Comparison of ENCODE assay signal across 8 cellular contexts in the genomic region with DNA sequence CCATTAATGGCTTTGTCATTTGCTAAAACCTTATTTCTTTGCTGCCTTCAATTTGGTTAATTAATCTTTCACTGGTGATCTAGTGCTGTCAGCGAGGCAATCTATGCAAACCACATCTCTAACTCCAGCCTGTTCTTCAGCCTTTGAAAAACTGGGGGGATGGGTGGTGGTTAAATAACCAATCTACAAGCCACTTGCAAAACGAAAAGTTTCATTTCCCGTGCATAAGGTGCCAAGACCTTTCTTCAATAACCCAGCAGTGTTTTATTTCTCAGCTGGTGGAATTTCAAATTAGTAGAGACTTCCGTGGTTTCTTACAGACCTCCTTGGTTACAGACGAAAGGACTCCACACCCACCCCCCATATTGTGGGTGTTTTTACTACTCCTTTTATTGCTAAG.
DNase-seq lines count a peak whose midpoint lies in the region; ATAC-seq and TF ChIP-seq lines count a peak whose summit lies in the region.

No MANE protein-coding gene starts in this region.

- H3K27me3 Mint-ChIP-seq in immature natural killer cell (ENCODE audit: low read depth in 3 of 3) = peaks cover 0 to 4% (median 4%) of the 10 kb centered on the region in 3 donors

- H3K4me3 ChIP-seq in MM.1S (ENCODE audit: low read length) (no peak overlapping the region; the same call in 1 of the 2 replicates), osteoblast (ENCODE audit: insufficient read depth, low read length) (no peak overlapping the region), neuronal stem cell (ENCODE audit: low read length in 2 of 2) (no peak overlapping the region), ovary (no peak overlapping the region)

- H3K27me3 ChIP-seq in MM.1S (replicated peaks; ENCODE audit: insufficient read depth, low read length) (no peaks in the 10 kb centered on the region), osteoblast (ENCODE audit: insufficient read depth, low read length) (peaks cover 2% of the 10 kb centered on the region), neuronal stem cell (ENCODE audit: control insufficient read depth in 3 of 3, insufficient read depth in 3 of 3, low read depth in 1 of 3, low read length in 3 of 3) (peaks cover 0 to 3% (median 0%) of the 10 kb centered on the region in 3 experiments), ovary (no peaks in the 10 kb centered on the region)

- H3K9me3 ChIP-seq in MM.1S (replicated peaks; ENCODE audit: insufficient read depth, low read length) (no peaks in the 10 kb centered on the region), osteoblast (ENCODE audit: low read depth, low read length) (no peaks in the 10 kb centered on the region), neuronal stem cell (replicated peaks in 1 of 2; ENCODE audit: control insufficient read depth in 2 of 2, insufficient read depth in 1 of 2, low read depth in 1 of 2, low read length in 2 of 2) (no peaks in the 10 kb centered on the region), ovary (no peaks in the 10 kb centered on the region)

- H4K8ac ChIP-seq in neuronal stem cell (ENCODE audit: low read depth, low read length) = no peak overlapping the region

- H3K27ac ChIP-seq in MM.1S (ENCODE audit: low read length) = no peak overlapping the region
- no peak overlapping the region for H3K27ac ChIP-seq in osteoblast (ENCODE audit: low read depth, low read length)
- no peak overlapping the region for H3K27ac ChIP-seq in neuronal stem cell (replicated peaks; ENCODE audit: low read length)
- no peak overlapping the region for H3K27ac ChIP-seq in ovary

- H2AFZ ChIP-seq in MM.1S (ENCODE audit: low read length) (no peak overlapping the region), osteoblast (ENCODE audit: low read length) (no peak overlapping the region), neuronal stem cell (ENCODE audit: low read length) (no peak overlapping the region)

- H3K4ac ChIP-seq in neuronal stem cell (ENCODE audit: low read length) = no peak overlapping the region

- no peak for TF ChIP-seq POLR2A in ovary (IDR thresholded peaks at IDR 0.05)

- ATAC-seq in GM18499 (IDR thresholded peaks at IDR 0.05; ENCODE audit: insufficient read depth, unreplicated experiment) (peak; percentile 74), GM21619 (IDR thresholded peaks at IDR 0.05; ENCODE audit: unreplicated experiment) (peak; percentile 88), esophagus mucosa (no peak)

- WGBS in neuronal stem cell (ENCODE audit: extremely low coverage in 2 of 2, insufficient read length in 2 of 2, insufficient replicate concordance in 1 of 2), 2 donors = no CpG with 5 or more reads among the region's 5 CpGs
- WGBS in ovary, 3 donors = 45 to 70% (median 62%) methylated on average over 5 of the region's 5 CpGs

- H3K4me1 ChIP-seq in MM.1S (ENCODE audit: low read length) (peaks cover 13% of the 10 kb centered on the region), osteoblast (ENCODE audit: insufficient read depth, low read length) (no peaks in the 10 kb centered on the region), neuronal stem cell (ENCODE audit: control insufficient read depth in 2 of 2, insufficient read depth in 1 of 2, low read depth in 1 of 2, low read length in 2 of 2) (peaks cover 0 to 6% of the 10 kb centered on the region in 2 donors), ovary (ENCODE audit: insufficient read depth) (no peaks in the 10 kb centered on the region)

- no peak overlapping the region for H2AK5ac ChIP-seq in neuronal stem cell (ENCODE audit: low read depth, low read length)

- no peak overlapping the region for H4K91ac ChIP-seq in neuronal stem cell (ENCODE audit: low read depth, low read length, poor library complexity)

- no peaks in the 10 kb centered on the region for H3K9me3 Mint-ChIP-seq in immature natural killer cell

- DNase-seq in MM.1S (peak; percentile 86), immature natural killer cell (peak; percentile 55 to 59 (median 57)), osteoblast (ENCODE audit: insufficient read length, low spot score, missing footprints) (no peak), neuronal stem cell (ENCODE audit: low spot score) (no peak), ovary (no peak)

- peaks cover 39 to 72% of the 10 kb centered on the region in 2 donors for H3K4me1 Mint-ChIP-seq in immature natural killer cell

- TF ChIP-seq CTCF in MM.1S (IDR thresholded peaks at IDR 0.05; ENCODE audit: low read length) (no peak), osteoblast (IDR thresholded peaks at IDR 0.05; ENCODE audit: extremely low read depth, low read depth, low read length) (no peak), ovary (IDR thresholded peaks at IDR 0.05) (no peak)

- no peak overlapping the region for H3K14ac ChIP-seq in neuronal stem cell (ENCODE audit: low read length)

- H4K20me1 ChIP-seq in MM.1S (ENCODE audit: insufficient read depth, low read length) = no peaks in the 10 kb centered on the region
- no peaks in the 10 kb centered on the region for H4K20me1 ChIP-seq in osteoblast (ENCODE audit: insufficient read depth, low read length)

- TF ChIP-seq EP300 in ovary (IDR thresholded peaks at IDR 0.05) = no peak

- H3K79me1 ChIP-seq in neuronal stem cell (ENCODE audit: low read depth, low read length) = no peaks in the 10 kb centered on the region

- H3K9me2 ChIP-seq in MM.1S (replicated peaks; ENCODE audit: insufficient read depth, low read length) = no peaks in the 10 kb centered on the region

- intact Hi-C loops in ovary (cut with DNase I) = no loop called here

- H2BK120ac ChIP-seq in neuronal stem cell (ENCODE audit: low read depth, low read length) = no peak overlapping the region

- no peaks in the 10 kb centered on the region for H3F3A ChIP-seq in MM.1S (ENCODE audit: insufficient read depth, low read length)

- H3K9ac ChIP-seq in MM.1S (ENCODE audit: low read length) = no peak overlapping the region
- no peak overlapping the region for H3K9ac ChIP-seq in neuronal stem cell (ENCODE audit: low read depth, low read length, poor library complexity)

- H2BK5ac ChIP-seq in neuronal stem cell (ENCODE audit: low read length) = no peak overlapping the region

- H3K27ac Mint-ChIP-seq in immature natural killer cell = peak overlapping the region; percentile 23 to 87 (median 57)

- H3K36me3 ChIP-seq in MM.1S (replicated peaks; ENCODE audit: insufficient read depth, low read length) (no peaks in the 10 kb centered on the region), osteoblast (ENCODE audit: insufficient read depth, low read length) (no peaks in the 10 kb centered on the region), neuronal stem cell (replicated peaks in 1 of 2; ENCODE audit: control insufficient read depth in 2 of 2, insufficient read depth in 2 of 2, low read length in 2 of 2) (no peaks in the 10 kb centered on the region), ovary (no peaks in the 10 kb centered on the region)

- H3K23ac ChIP-seq in neuronal stem cell (ENCODE audit: low read depth, low read length, poor library complexity) = no peak overlapping the region

- no peak overlapping the region for H3K18ac ChIP-seq in neuronal stem cell (ENCODE audit: low read length)

- no peak overlapping the region for H2BK15ac ChIP-seq in neuronal stem cell (ENCODE audit: low read length)

- peak overlapping the region; percentile 75 to 84 (median 76) for H3K4me3 Mint-ChIP-seq in immature natural killer cell

- H3K36me3 Mint-ChIP-seq in immature natural killer cell = no peaks in the 10 kb centered on the region

- no peak overlapping the region for H2BK12ac ChIP-seq in neuronal stem cell (ENCODE audit: low read length)

- peak overlapping the region; percentile 69 for H3K4me2 ChIP-seq in MM.1S (ENCODE audit: low read depth, low read length)
- no peak overlapping the region for H3K4me2 ChIP-seq in osteoblast (ENCODE audit: insufficient read depth, low read length)
- H3K4me2 ChIP-seq in neuronal stem cell (ENCODE audit: insufficient read depth, low read length, poor library complexity, severe bottlenecking) = no peak overlapping the region

- no peaks in the 10 kb centered on the region for H3K79me2 ChIP-seq in MM.1S (ENCODE audit: low read length)
- H3K79me2 ChIP-seq in osteoblast (ENCODE audit: insufficient read depth, low read length) = no peaks in the 10 kb centered on the region

Comparison
In these comparisons a context has a peak if more than half of its experiments do, and no peak if none do; other contexts are left out.
1. DNase-seq: peak in MM.1S (single experiment) and immature natural killer cell (3 of 3); none in osteoblast (single experiment), neuronal stem cell (single experiment) and ovary (0 of 5).